8 cellular contexts compared by ENCODE assay signal in the genomic region with DNA sequence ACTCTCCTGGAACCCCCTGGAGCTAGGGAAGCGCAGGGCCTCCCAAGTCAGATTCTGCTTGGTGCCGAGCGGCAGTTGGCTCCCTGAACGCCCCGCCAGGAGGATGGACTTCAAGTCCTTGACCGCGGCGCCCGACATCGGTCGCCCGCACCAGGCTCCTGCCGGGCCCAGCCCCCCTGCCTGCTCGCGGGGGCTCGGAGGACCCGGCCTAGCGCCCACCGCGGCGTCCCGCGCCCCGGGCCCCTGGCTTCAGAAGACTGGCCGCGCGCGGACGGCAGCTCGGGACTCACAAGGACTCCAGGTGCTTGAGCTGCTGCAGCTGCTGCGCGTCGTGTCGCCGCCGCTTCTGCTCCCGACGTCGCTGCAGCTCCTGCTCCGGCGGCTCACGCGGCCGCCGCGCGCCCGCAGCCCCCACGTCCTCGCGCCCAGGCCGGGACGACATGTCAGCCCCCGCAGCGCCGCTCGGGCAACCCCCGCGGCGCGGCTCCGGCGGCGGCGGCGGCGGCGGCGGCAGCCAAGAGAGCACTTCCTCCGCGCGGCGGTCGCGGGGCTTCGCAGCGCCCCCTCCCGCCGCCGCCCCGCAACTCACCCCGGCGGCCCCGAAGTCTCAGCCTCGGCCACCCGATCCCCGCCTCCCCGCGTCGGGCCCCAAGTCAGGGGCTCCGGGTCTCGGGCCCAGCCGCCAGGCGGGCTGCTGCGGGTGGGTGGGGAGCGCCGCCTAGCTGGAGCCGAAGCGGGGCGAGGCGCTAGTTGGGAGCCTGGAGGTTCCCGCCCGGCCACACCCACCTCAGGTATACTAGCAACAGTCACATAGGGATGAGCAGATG. TPM values are rescaled to one million over a fixed set of nuclear protein-coding genes. Genes with fewer than 3 reads are reported as not detected.
DNase-seq lines count a peak whose midpoint lies in the region; ATAC-seq and TF ChIP-seq lines count a peak whose summit lies in the region.

TSS of gene RP9 (minus strand) at position 474 of the 827 bp plus-strand sequence. CDS start at position 442, 32 bp downstream.

- no peak within 1 kb of the TSS for H2AK5ac ChIP-seq in neuronal stem cell (ENCODE audit: low read depth, low read length)

- H3K18ac ChIP-seq in neuronal stem cell (ENCODE audit: low read length), result peak within 1 kb of the TSS; percentile 95

- H4K8ac ChIP-seq in neuronal stem cell (ENCODE audit: low read depth, low read length), result peak within 1 kb of the TSS; percentile 94

- peaks cover 3% of the 10 kb centered on the region for H3K27me3 Mint-ChIP-seq in activated T-helper 17 cell treated with anti-CD3 and anti-CD28 coated beads, Interleukin-2, amount 50 U/mL, for 72 hours

- DNase-seq in KBM-7 (peak; percentile 81), RWPE2 (ENCODE audit: low spot score) (no peak), foreskin keratinocyte (peak in 1 of 2 donors; percentile 52), neuronal stem cell (ENCODE audit: low spot score) (peak; percentile 83)

- peak within 1 kb of the TSS; percentile 85 for H2BK5ac ChIP-seq in neuronal stem cell (ENCODE audit: low read length)

- H3K36me3 ChIP-seq in DOHH2 (ENCODE audit: control insufficient read depth, low read length) (no peaks in the 10 kb centered on the region; the same call in 1 of the 2 replicates), RWPE2 (ENCODE audit: low read depth) (peaks cover 6% of the 10 kb centered on the region), neuronal stem cell (replicated peaks in 1 of 2; ENCODE audit: control insufficient read depth in 2 of 2, insufficient read depth in 2 of 2, low read length in 2 of 2) (peaks cover 0 to 14% of the 10 kb centered on the region in 2 donors), subcutaneous abdominal adipose tissue (ENCODE audit: control insufficient read depth in 5 of 5, insufficient read depth in 5 of 5, low read length in 5 of 5) (no peaks in the 10 kb centered on the region)

- H3K9me3 Mint-ChIP-seq in activated T-helper 17 cell treated with anti-CD3 and anti-CD28 coated beads, Interleukin-2, amount 50 U/mL, for 72 hours, result no peaks in the 10 kb centered on the region

- peaks cover 20% of the 10 kb centered on the region for H4K20me1 ChIP-seq in DOHH2 (ENCODE audit: control insufficient read depth, insufficient read depth, low read depth, low read length)

- H2BK12ac ChIP-seq in neuronal stem cell (ENCODE audit: low read length), result no peak within 1 kb of the TSS

- peaks cover 24% of the 10 kb centered on the region for H3K4me1 Mint-ChIP-seq in activated T-helper 17 cell treated with anti-CD3 and anti-CD28 coated beads, Interleukin-2, amount 50 U/mL, for 72 hours

- H3K79me2 ChIP-seq in DOHH2 (ENCODE audit: control insufficient read depth, low read length), result peaks cover 49% of the 10 kb centered on the region

- H4K91ac ChIP-seq in neuronal stem cell (ENCODE audit: low read depth, low read length, poor library complexity), result no peak within 1 kb of the TSS

- peak within 1 kb of the TSS; percentile 73 for H3K14ac ChIP-seq in neuronal stem cell (ENCODE audit: low read length)

- H3K27me3 ChIP-seq in DOHH2 (ENCODE audit: control insufficient read depth, low read length) (peaks cover 22% of the 10 kb centered on the region), RWPE2 (ENCODE audit: insufficient read depth, poor library complexity, severe bottlenecking) (no peaks in the 10 kb centered on the region), foreskin keratinocyte (no peaks in the 10 kb centered on the region), neuronal stem cell (ENCODE audit: control insufficient read depth in 3 of 3, insufficient read depth in 3 of 3, low read depth in 1 of 3, low read length in 3 of 3) (peaks cover 0 to 32% (median 0%) of the 10 kb centered on the region in 3 experiments), subcutaneous abdominal adipose tissue (ENCODE audit: control insufficient read depth in 5 of 5, insufficient read depth in 4 of 5, low read length in 5 of 5) (peaks cover 0 to 2% (median 0%) of the 10 kb centered on the region in 5 donors)

- TF ChIP-seq CTCF in DOHH2 (IDR thresholded peaks at IDR 0.05; ENCODE audit: low read depth, low read length, poor library complexity, severe bottlenecking), result peak; percentile 71
- peak; percentile 95 for TF ChIP-seq CTCF in RWPE2 (IDR thresholded peaks at IDR 0.05; ENCODE audit: poor library complexity, severe bottlenecking)
- peak; percentile 82 for TF ChIP-seq CTCF in foreskin keratinocyte (conservative IDR thresholded peaks at IDR 0.05)

- H3K4ac ChIP-seq in neuronal stem cell (ENCODE audit: low read length), result no peak within 1 kb of the TSS

- no peak within 1 kb of the TSS for H2BK15ac ChIP-seq in neuronal stem cell (ENCODE audit: low read length)

- ATAC-seq in GM21619 (IDR thresholded peaks at IDR 0.05; ENCODE audit: unreplicated experiment), result peak; percentile 84
- ATAC-seq in RWPE2 (ENCODE audit: low read depth), result peak; percentile 81
- ATAC-seq in activated T-helper 17 cell treated with anti-CD3 and anti-CD28 coated beads, Interleukin-2, amount 50 U/mL, for 72 hours (replicated peaks), result peak; percentile 89
- peak; percentile 86 for ATAC-seq in foreskin keratinocyte

- H3K9me2 ChIP-seq in DOHH2 (replicated peaks; ENCODE audit: control insufficient read depth, low read length), result no peaks in the 10 kb centered on the region

- H3K79me1 ChIP-seq in neuronal stem cell (ENCODE audit: low read depth, low read length), result peaks cover 4% of the 10 kb centered on the region

- H2AFZ ChIP-seq in neuronal stem cell (ENCODE audit: low read length), result peak within 1 kb of the TSS; percentile 97

- H3K27ac ChIP-seq in DOHH2 (ENCODE audit: low read depth, low read length), result peak within 1 kb of the TSS; percentile 10
- peak within 1 kb of the TSS; percentile 47 for H3K27ac ChIP-seq in RWPE2 (ENCODE audit: poor library complexity, severe bottlenecking)
- peak within 1 kb of the TSS; percentile 69 for H3K27ac ChIP-seq in foreskin keratinocyte
- no peak within 1 kb of the TSS for H3K27ac ChIP-seq in neuronal stem cell (replicated peaks; ENCODE audit: low read length)
- H3K27ac ChIP-seq in subcutaneous abdominal adipose tissue (ENCODE audit: low read depth, low read length), result peak within 1 kb of the TSS; percentile 78

- peaks cover 2% of the 10 kb centered on the region for H3K36me3 Mint-ChIP-seq in activated T-helper 17 cell treated with anti-CD3 and anti-CD28 coated beads, Interleukin-2, amount 50 U/mL, for 72 hours (ENCODE audit: low read depth)

- H3K9ac ChIP-seq in neuronal stem cell (ENCODE audit: low read depth, low read length, poor library complexity) (peak within 1 kb of the TSS; percentile 97), subcutaneous abdominal adipose tissue (ENCODE audit: low read length in 5 of 5) (peak within 1 kb of the TSS; percentile 86 to 92 (median 90))

- H3K23ac ChIP-seq in neuronal stem cell (ENCODE audit: low read depth, low read length, poor library complexity), result peak within 1 kb of the TSS; percentile 82

- H3F3A ChIP-seq in DOHH2 (ENCODE audit: control insufficient read depth, insufficient read depth), result peaks cover 9% of the 10 kb centered on the region; the same call in 1 of the 2 replicates

- peak within 1 kb of the TSS; percentile 94 for H3K27ac Mint-ChIP-seq in activated T-helper 17 cell treated with anti-CD3 and anti-CD28 coated beads, Interleukin-2, amount 50 U/mL, for 72 hours

- WGBS in neuronal stem cell (ENCODE audit: extremely low coverage in 2 of 2, insufficient read length in 2 of 2, insufficient replicate concordance in 1 of 2), 2 donors, result no CpG with 5 or more reads among the region's 103 CpGs

- H3K4me2 ChIP-seq in DOHH2 (ENCODE audit: low read length) (peak within 1 kb of the TSS; percentile 77), neuronal stem cell (ENCODE audit: insufficient read depth, low read length, poor library complexity, severe bottlenecking) (peak within 1 kb of the TSS; percentile 75)

- in situ Hi-C loops in KBM-7 (cut with MboI; ENCODE audit: low pct_unique_long_range_greater_than_20kb, low sequenced_read_pairs), result no loop called here

- no peak within 1 kb of the TSS for H2BK120ac ChIP-seq in neuronal stem cell (ENCODE audit: low read depth, low read length)

- peak within 1 kb of the TSS; percentile 77 for H3K4me3 ChIP-seq in DOHH2 (ENCODE audit: low read length)
- H3K4me3 ChIP-seq in RWPE2 (ENCODE audit: severe bottlenecking), result peak within 1 kb of the TSS; percentile 99
- peak within 1 kb of the TSS; percentile 92 to 100 for H3K4me3 ChIP-seq in neuronal stem cell (ENCODE audit: low read length in 2 of 2)
- peak within 1 kb of the TSS; percentile 66 to 88 (median 86) for H3K4me3 ChIP-seq in subcutaneous abdominal adipose tissue (ENCODE audit: low read depth in 1 of 5, low read length in 5 of 5)

- H3K4me1 ChIP-seq in DOHH2 (ENCODE audit: control insufficient read depth, low read length) (peaks cover 26% of the 10 kb centered on the region), RWPE2 (ENCODE audit: insufficient read depth, poor library complexity, severe bottlenecking) (peaks cover 8% of the 10 kb centered on the region), foreskin keratinocyte (peaks cover 10% of the 10 kb centered on the region), neuronal stem cell (ENCODE audit: control insufficient read depth in 2 of 2, insufficient read depth in 1 of 2, low read depth in 1 of 2, low read length in 2 of 2) (peaks cover 0 to 5% of the 10 kb centered on the region in 2 donors), subcutaneous abdominal adipose tissue (ENCODE audit: control insufficient read depth in 5 of 5, insufficient read depth in 5 of 5, low read length in 5 of 5) (peaks cover 5 to 32% (median 30%) of the 10 kb centered on the region in 5 donors)

- H3K4me3 Mint-ChIP-seq in activated T-helper 17 cell treated with anti-CD3 and anti-CD28 coated beads, Interleukin-2, amount 50 U/mL, for 72 hours, result peak within 1 kb of the TSS; percentile 98

- no peaks in the 10 kb centered on the region for H3K9me3 ChIP-seq in DOHH2 (ENCODE audit: control insufficient read depth, insufficient read depth, low read length)
- H3K9me3 ChIP-seq in RWPE2 (ENCODE audit: severe bottlenecking), result no peaks in the 10 kb centered on the region
- H3K9me3 ChIP-seq in neuronal stem cell (replicated peaks in 1 of 2; ENCODE audit: control insufficient read depth in 2 of 2, insufficient read depth in 1 of 2, low read depth in 1 of 2, low read length in 2 of 2), result no peaks in the 10 kb centered on the region
- no peaks in the 10 kb centered on the region for H3K9me3 ChIP-seq in subcutaneous abdominal adipose tissue (ENCODE audit: control insufficient read depth in 5 of 5, low read length in 5 of 5)

RNA-seq across cellular contexts. Expression of gene RP9, which starts in this region (rescaled TPM):
- total RNA-seq in activated T-helper 17 cell treated with anti-CD3 and anti-CD28 coated beads, Interleukin-2, amount 50 U/mL, for 72 hours, result 10 to 100 TPM in 1 of 2 donors, 1 to 10 TPM in 1; 5.2 to 11.2 TPM
- total RNA-seq in foreskin keratinocyte, result 19.1 and 20.9 TPM in 2 replicates
- polyA plus RNA-seq in foreskin keratinocyte, result 27.2 and 28.1 TPM in 2 replicates
- 34.9 TPM for polyA plus RNA-seq in neuronal stem cell (2013, experiment 1 of 2)
- polyA plus RNA-seq in neuronal stem cell (2013, experiment 2 of 2), result 34.5 TPM
